ENCODE assay signal across 20 cellular contexts in the genomic region with DNA sequence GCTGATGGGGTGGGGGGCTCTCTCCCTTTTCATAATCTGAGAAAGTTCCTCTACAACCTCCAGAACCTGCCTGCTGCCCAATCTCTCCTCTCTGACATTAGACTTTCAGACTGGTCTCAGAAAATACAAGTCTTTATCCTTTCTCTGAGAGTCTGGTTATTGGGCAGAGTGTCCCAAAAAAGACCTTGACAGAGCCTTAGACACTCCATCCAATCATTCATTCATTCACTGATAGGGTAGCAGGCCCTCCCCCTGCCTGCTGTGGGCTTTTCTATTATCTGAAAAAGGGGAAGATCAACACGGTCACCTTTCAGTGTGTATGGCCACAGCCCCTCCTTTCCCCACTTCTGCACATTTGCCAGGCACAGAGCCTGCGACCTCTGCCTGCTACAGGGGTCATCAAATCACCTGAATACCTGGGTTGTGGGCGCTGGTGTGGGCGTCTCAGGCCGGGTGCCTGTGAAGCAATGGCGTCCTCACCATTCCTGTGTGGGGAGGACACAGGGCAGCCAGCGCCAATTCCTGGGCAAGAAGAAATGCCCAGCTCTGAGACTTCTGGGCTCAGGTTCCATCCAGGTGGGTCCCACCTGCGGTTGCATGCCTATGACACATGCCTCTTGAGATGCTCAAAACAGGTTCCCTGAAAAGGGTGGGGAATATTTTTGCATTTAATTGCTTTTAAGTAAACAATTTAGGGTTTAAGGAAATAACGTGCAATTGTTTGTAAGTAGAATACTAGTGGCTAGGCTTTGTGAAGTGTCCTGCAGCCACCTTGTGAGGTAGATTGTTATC. TPM values are rescaled to one million over a fixed set of nuclear protein-coding genes. Genes with fewer than 3 reads are reported as not detected.
A peak's percentile ranks its signal among the peaks of the same experiment; 100 is the strongest.
DNase-seq lines count a peak whose midpoint lies in the region; ATAC-seq and TF ChIP-seq lines count a peak whose summit lies in the region.
"Had no signal": no experiment of that assay in that cellular context is flagged by ENCODE, and none has a peak within 500 bp of the region (broad histone marks: within the 10 kb centered on the region; RNA-seq: fewer than 3 reads in every experiment).

No MANE protein-coding gene starts in this region.

- H3K27ac ChIP-seq in prostate gland: peak overlapping the region in 1 of 2 donors; percentile 19
- H3K27ac ChIP-seq: 22Rv1; BLaER1 treated with 17β-estradiol and CSF1 and Interleukin-3, amounts not matched to agents 10 nM and 100 nM had no signal

- TF ChIP-seq CTCF in prostate gland (IDR thresholded peaks at IDR 0.05): no peak

- H3K4me3 Mint-ChIP-seq in activated CD8-positive, alpha-beta memory T cell treated with anti-CD3 and anti-CD28 coated beads, Interleukin-2, amount 10 ng/mL, durations not matched to agents 7 days and 5 days: no peak overlapping the region
- H3K4me3 Mint-ChIP-seq: activated CD8-positive, alpha-beta T cell treated with anti-CD3 and anti-CD28 coated beads for 36 hours; activated T-helper 17 cell treated with anti-CD3 and anti-CD28 coated beads, Interleukin-2, amount 50 U/mL, for 72 hours; immature natural killer cell; nephron; stimulated activated memory B cell treated with anti-CD40 and anti-IgM and Interleukin-4, amounts not matched to agents 10 μg/mL and 1 μg/mL and 100 μg/mL, for 72 hours had no signal

- H3K4me3 ChIP-seq in prostate gland: no peak overlapping the region
- H3K4me3 ChIP-seq: BLaER1 treated with 17β-estradiol and CSF1 and Interleukin-3, amounts not matched to agents 10 nM and 100 nM had no signal

- CTCF ChIA-PET in activated CD8-positive, alpha-beta memory T cell treated with anti-CD3 and anti-CD28 coated beads, Interleukin-2, amount 10 ng/mL, durations not matched to agents 7 days and 5 days (lab: Charles Lee): interaction anchor here (1.0 to 1.3 kb wide), 2 partner anchors 13 kb away, joined by 4 to 6 read pairs; no protein-coding TSS in a partner anchor

- H3K4me1 Mint-ChIP-seq in activated CD8-positive, alpha-beta memory T cell treated with anti-CD3 and anti-CD28 coated beads, Interleukin-2, amount 10 ng/mL, durations not matched to agents 7 days and 5 days: peaks cover 16% of the 10 kb centered on the region
- H3K4me1 Mint-ChIP-seq: activated T-helper 17 cell treated with anti-CD3 and anti-CD28 coated beads, Interleukin-2, amount 50 U/mL, for 72 hours had no signal

- no peaks in the 10 kb centered on the region for H3K4me1 ChIP-seq in prostate gland (replicated peaks)

- H3K27me3 ChIP-seq in prostate gland (replicated peaks; ENCODE audit: insufficient read depth): no peaks in the 10 kb centered on the region

- intact Hi-C loops in prostate gland (cut with DNase I): no loop called here

- WGBS in prostate gland: 59% methylated on average over 9 of the region's 9 CpGs

- no peaks in the 10 kb centered on the region for H3K9me3 Mint-ChIP-seq in activated CD8-positive, alpha-beta memory T cell treated with anti-CD3 and anti-CD28 coated beads, Interleukin-2, amount 10 ng/mL, durations not matched to agents 7 days and 5 days (ENCODE audit: low read depth)
- H3K9me3 Mint-ChIP-seq: activated CD8-positive, alpha-beta T cell treated with anti-CD3 and anti-CD28 coated beads for 36 hours; activated T-helper 17 cell treated with anti-CD3 and anti-CD28 coated beads, Interleukin-2, amount 50 U/mL, for 72 hours; immature natural killer cell; nephron; stimulated activated memory B cell treated with anti-CD40 and anti-IgM and Interleukin-4, amounts not matched to agents 10 μg/mL and 1 μg/mL and 100 μg/mL, for 72 hours had no signal

- no peaks in the 10 kb centered on the region for H3K9me3 ChIP-seq in prostate gland
- H3K9me3 ChIP-seq: BLaER1 treated with 17β-estradiol and CSF1 and Interleukin-3, amounts not matched to agents 10 nM and 100 nM had no signal

- DNase-seq in NCI-H1417 (lab: John Stamatoyannopoulos, UW): peak in 2 of 3 experiments; percentile 31 to 87
- DNase-seq in NCI-H1417 treated with DMSO at 0.1 percent for 48 hours (lab: John Stamatoyannopoulos, UW): no peak
- DNase-seq in NCI-H187 treated with DMSO at 0.1 percent for 48 hours (lab: John Stamatoyannopoulos, UW): peak; percentile 45
- peak; percentile 30 for DNase-seq in activated CD8-positive, alpha-beta memory T cell treated with anti-CD3 and anti-CD28 coated beads, Interleukin-2, amount 10 ng/mL, durations not matched to agents 7 days and 5 days
- no peak for DNase-seq in prostate gland (ENCODE audit: low spot score)
- DNase-seq in globus pallidus (ENCODE audit: low spot score): no peak
- no peak for DNase-seq in NCI-H524 treated with DMSO at 0.1 percent for 48 hours (lab: John Stamatoyannopoulos, UW)
- no peak for DNase-seq in activated CD4-positive, alpha-beta T cell treated with anti-CD3 and anti-CD28 coated beads, Interleukin-2, amount 50 U/mL, for 1 hour
- DNase-seq: activated CD8-positive, alpha-beta T cell treated with anti-CD3 and anti-CD28 coated beads for 36 hours; effector CD8-positive, alpha-beta T cell; immature natural killer cell; mesenchymal stem cell; NCI-H1694; NK-92 treated with Interleukin-12 subunit alpha and Interleukin-12 subunit beta, amount 100 ng/mL, for 24 hours had no signal

- ATAC-seq in activated CD8-positive, alpha-beta memory T cell treated with anti-CD3 and anti-CD28 coated beads, Interleukin-2, amount 10 ng/mL, durations not matched to agents 7 days and 5 days: no peak
- ATAC-seq: activated CD8-positive, alpha-beta T cell treated with anti-CD3 and anti-CD28 coated beads for 36 hours; activated T-helper 17 cell treated with anti-CD3 and anti-CD28 coated beads, Interleukin-2, amount 50 U/mL, for 72 hours; Right ventricle myocardium inferior; stimulated activated memory B cell treated with anti-CD40 and anti-IgM and Interleukin-4, amounts not matched to agents 10 μg/mL and 1 μg/mL and 100 μg/mL, for 72 hours had no signal

- H3K36me3 ChIP-seq in prostate gland: no peaks in the 10 kb centered on the region
- H3K36me3 ChIP-seq: BLaER1 treated with 17β-estradiol and CSF1 and Interleukin-3, amounts not matched to agents 10 nM and 100 nM had no signal

- peak; percentile 4 for TF ChIP-seq POLR2A in prostate gland (IDR thresholded peaks at IDR 0.05)

- no peaks in the 10 kb centered on the region for H3K36me3 Mint-ChIP-seq in activated CD8-positive, alpha-beta memory T cell treated with anti-CD3 and anti-CD28 coated beads, Interleukin-2, amount 10 ng/mL, durations not matched to agents 7 days and 5 days
- H3K36me3 Mint-ChIP-seq: immature natural killer cell; stimulated activated memory B cell treated with anti-CD40 and anti-IgM and Interleukin-4, amounts not matched to agents 10 μg/mL and 1 μg/mL and 100 μg/mL, for 72 hours had no signal

- no peak overlapping the region for H3K27ac Mint-ChIP-seq in activated CD8-positive, alpha-beta memory T cell treated with anti-CD3 and anti-CD28 coated beads, Interleukin-2, amount 10 ng/mL, durations not matched to agents 7 days and 5 days
- H3K27ac Mint-ChIP-seq: activated CD8-positive, alpha-beta T cell treated with anti-CD3 and anti-CD28 coated beads for 36 hours; activated T-helper 17 cell treated with anti-CD3 and anti-CD28 coated beads, Interleukin-2, amount 50 U/mL, for 72 hours; nephron; stimulated activated memory B cell treated with anti-CD40 and anti-IgM and Interleukin-4, amounts not matched to agents 10 μg/mL and 1 μg/mL and 100 μg/mL, for 72 hours had no signal

- H3K27me3 Mint-ChIP-seq in activated CD8-positive, alpha-beta memory T cell treated with anti-CD3 and anti-CD28 coated beads, Interleukin-2, amount 10 ng/mL, durations not matched to agents 7 days and 5 days: peaks cover 16% of the 10 kb centered on the region

RNA-seq across cellular contexts. Expression of a gene that starts 52.8 kb away (rescaled TPM):
- total RNA-seq in activated CD8-positive, alpha-beta memory T cell treated with anti-CD3 and anti-CD28 coated beads, Interleukin-2, amount 10 ng/mL, durations not matched to agents 7 days and 5 days: 10 to 100 TPM; 70.9 to 79.7 TPM
- 10 to 100 TPM; 58.8 to 62.7 TPM for total RNA-seq in prostate gland

Comparison
In these comparisons a context has a peak if more than half of its experiments do, and no peak if none do; other contexts are left out.
1. DNase-seq: peak in NCI-H1417 (2 of 3), NCI-H187 treated with DMSO at 0.1 percent for 48 hours (single experiment) and activated CD8-positive, alpha-beta memory T cell treated with anti-CD3 and anti-CD28 coated beads, Interleukin-2, amount 10 ng/mL, durations not matched to agents 7 days and 5 days (single experiment); none in NCI-H1417 treated with DMSO at 0.1 percent for 48 hours (single experiment), prostate gland (single experiment), globus pallidus (single experiment), NCI-H524 treated with DMSO at 0.1 percent for 48 hours (single experiment) and activated CD4-positive, alpha-beta T cell treated with anti-CD3 and anti-CD28 coated beads, Interleukin-2, amount 50 U/mL, for 1 hour (single experiment).